1 cellular context compared by ENCODE assay signal in the genomic region with DNA sequence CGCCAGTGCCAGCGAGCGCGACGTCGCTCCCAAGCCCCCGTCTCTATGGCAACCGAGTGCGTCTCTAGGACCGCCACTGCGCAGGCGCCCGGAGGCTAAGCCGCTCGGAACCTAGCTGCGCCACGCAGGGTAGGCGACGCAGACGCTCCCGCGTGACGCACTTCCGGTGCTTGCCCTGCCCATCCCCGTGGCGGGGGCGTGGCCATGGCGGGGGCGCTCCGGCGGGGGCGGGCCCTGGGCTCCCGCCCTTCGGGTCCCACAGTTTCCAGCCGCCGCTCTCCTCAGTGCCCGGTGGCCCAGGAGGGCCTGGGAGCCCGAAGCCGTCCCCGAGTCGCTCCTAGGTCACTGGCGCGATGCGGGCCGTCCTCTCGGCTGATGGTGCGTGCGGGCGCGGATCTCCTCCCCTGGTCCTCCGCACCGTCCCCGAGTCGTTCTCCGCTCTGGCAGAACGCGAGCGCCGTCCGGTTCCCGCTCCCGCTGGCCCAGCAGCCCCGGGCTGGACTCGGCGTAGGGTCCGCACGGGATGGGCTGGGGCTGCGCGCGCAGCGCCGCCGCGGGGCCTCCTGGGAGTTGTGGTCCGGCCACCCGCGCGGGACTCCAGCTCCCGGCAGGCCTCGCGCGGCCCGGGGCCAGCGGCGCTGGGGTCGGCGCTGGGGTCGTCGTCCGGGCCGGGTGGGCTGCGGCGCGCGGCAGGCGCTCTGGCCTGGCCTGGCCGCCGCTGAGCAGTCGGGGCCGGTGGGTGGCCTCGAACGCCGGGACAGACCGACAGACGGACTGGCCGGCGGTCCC.
TF ChIP-seq lines count a peak whose summit lies in the region.

A gene (plus strand): TSS at position 245 of the 789 bp plus-strand sequence. CDS start 7,953 bp downstream, outside the sequence.

TF ChIP-seq in HEK293, 187 proteins besides CTCF, POLR2A, EP300 and RAD21 (continued from another document and continues in another):
- TF ChIP-seq, protein P1, sequence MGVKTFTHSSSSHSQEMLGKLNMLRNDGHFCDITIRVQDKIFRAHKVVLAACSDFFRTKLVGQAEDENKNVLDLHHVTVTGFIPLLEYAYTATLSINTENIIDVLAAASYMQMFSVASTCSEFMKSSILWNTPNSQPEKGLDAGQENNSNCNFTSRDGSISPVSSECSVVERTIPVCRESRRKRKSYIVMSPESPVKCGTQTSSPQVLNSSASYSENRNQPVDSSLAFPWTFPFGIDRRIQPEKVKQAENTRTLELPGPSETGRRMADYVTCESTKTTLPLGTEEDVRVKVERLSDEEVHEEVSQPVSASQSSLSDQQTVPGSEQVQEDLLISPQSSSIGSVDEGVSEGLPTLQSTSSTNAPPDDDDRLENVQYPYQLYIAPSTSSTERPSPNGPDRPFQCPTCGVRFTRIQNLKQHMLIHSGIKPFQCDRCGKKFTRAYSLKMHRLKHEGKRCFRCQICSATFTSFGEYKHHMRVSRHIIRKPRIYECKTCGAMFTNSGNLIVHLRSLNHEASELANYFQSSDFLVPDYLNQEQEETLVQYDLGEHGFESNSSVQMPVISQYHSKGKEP (tag by site-specific recombination; IDR thresholded peaks at IDR 0.05): no peak; the same call in 1 of the 2 replicates
- TF ChIP-seq ZNF223 (tag by site-specific recombination; IDR thresholded peaks at IDR 0.05) (no peak), KLF16 (tag by site-specific recombination; IDR thresholded peaks at IDR 0.05) (peak; percentile 73), ZNF132 (tag by site-specific recombination; IDR thresholded peaks at IDR 0.05; ENCODE audit: borderline replicate concordance) (no peak), ZNF626 (tag by site-specific recombination; IDR thresholded peaks at IDR 0.05) (no peak), ZNF23 (tag by site-specific recombination; IDR thresholded peaks at IDR 0.05; ENCODE audit: borderline replicate concordance) (no peak), MZF1 (tag by site-specific recombination; IDR thresholded peaks at IDR 0.05; ENCODE audit: borderline replicate concordance) (no peak), ZNF776 (tag by site-specific recombination; IDR thresholded peaks at IDR 0.05; ENCODE audit: borderline replicate concordance) (no peak), EGR2 (tag by site-specific recombination; IDR thresholded peaks at IDR 0.05; ENCODE audit: low read depth) (peak; percentile 91), ZNF600 (tag by site-specific recombination; IDR thresholded peaks at IDR 0.05) (peak; percentile 99), ZNF133 (tag by site-specific recombination; IDR thresholded peaks at IDR 0.05) (no peak), OVOL3 (tag by site-specific recombination; IDR thresholded peaks at IDR 0.05) (0 out of 2 replicates have a peak, but pooled peaks have one; percentile 18), ZNF549 (tag by site-specific recombination; IDR thresholded peaks at IDR 0.05) (no peak), ZNF561 (tag by site-specific recombination; IDR thresholded peaks at IDR 0.05; ENCODE audit: borderline replicate concordance) (peak; percentile 49), ZNF24 (tag by site-specific recombination; IDR thresholded peaks at IDR 0.05) (0 out of 2 replicates have a peak, but pooled peaks have one; percentile 41), ZNF785 (tag by site-specific recombination; IDR thresholded peaks at IDR 0.05) (no peak), KLF10 (tag by site-specific recombination; IDR thresholded peaks at IDR 0.05) (peak; percentile 85), WT1 (tag by site-specific recombination; IDR thresholded peaks at IDR 0.05) (no peak; the same call in 1 of the 2 replicates), ZNF629 (tag by site-specific recombination; IDR thresholded peaks at IDR 0.05) (peak; percentile 100), ZNF837 (tag by site-specific recombination; IDR thresholded peaks at IDR 0.05) (0 out of 2 replicates have a peak, but pooled peaks have one; percentile 33), ZNF19 (tag by site-specific recombination; IDR thresholded peaks at IDR 0.05; ENCODE audit: low read depth) (no peak), ZNF530 (tag by site-specific recombination; IDR thresholded peaks at IDR 0.05; ENCODE audit: low read depth) (no peak), ZNF707 (tag by site-specific recombination; IDR thresholded peaks at IDR 0.05) (0 out of 2 replicates have a peak, but pooled peaks have one; percentile 31), ZNF501 (tag by site-specific recombination; IDR thresholded peaks at IDR 0.05) (peak; percentile 92), ZNF830 (tag by site-specific recombination; IDR thresholded peaks at IDR 0.05; ENCODE audit: low read depth) (no peak), ZNF621 (tag by site-specific recombination; IDR thresholded peaks at IDR 0.05) (no peak)
- TF ChIP-seq, protein P2, sequence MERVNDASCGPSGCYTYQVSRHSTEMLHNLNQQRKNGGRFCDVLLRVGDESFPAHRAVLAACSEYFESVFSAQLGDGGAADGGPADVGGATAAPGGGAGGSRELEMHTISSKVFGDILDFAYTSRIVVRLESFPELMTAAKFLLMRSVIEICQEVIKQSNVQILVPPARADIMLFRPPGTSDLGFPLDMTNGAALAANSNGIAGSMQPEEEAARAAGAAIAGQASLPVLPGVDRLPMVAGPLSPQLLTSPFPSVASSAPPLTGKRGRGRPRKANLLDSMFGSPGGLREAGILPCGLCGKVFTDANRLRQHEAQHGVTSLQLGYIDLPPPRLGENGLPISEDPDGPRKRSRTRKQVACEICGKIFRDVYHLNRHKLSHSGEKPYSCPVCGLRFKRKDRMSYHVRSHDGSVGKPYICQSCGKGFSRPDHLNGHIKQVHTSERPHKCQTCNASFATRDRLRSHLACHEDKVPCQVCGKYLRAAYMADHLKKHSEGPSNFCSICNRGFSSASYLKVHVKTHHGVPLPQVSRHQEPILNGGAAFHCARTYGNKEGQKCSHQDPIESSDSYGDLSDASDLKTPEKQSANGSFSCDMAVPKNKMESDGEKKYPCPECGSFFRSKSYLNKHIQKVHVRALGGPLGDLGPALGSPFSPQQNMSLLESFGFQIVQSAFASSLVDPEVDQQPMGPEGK (tag by site-specific recombination; IDR thresholded peaks at IDR 0.05): peak; percentile 99
- TF ChIP-seq, protein P3, sequence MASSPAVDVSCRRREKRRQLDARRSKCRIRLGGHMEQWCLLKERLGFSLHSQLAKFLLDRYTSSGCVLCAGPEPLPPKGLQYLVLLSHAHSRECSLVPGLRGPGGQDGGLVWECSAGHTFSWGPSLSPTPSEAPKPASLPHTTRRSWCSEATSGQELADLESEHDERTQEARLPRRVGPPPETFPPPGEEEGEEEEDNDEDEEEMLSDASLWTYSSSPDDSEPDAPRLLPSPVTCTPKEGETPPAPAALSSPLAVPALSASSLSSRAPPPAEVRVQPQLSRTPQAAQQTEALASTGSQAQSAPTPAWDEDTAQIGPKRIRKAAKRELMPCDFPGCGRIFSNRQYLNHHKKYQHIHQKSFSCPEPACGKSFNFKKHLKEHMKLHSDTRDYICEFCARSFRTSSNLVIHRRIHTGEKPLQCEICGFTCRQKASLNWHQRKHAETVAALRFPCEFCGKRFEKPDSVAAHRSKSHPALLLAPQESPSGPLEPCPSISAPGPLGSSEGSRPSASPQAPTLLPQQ (tag by site-specific recombination; IDR thresholded peaks at IDR 0.05): peak; percentile 96
- TF ChIP-seq, protein P4, sequence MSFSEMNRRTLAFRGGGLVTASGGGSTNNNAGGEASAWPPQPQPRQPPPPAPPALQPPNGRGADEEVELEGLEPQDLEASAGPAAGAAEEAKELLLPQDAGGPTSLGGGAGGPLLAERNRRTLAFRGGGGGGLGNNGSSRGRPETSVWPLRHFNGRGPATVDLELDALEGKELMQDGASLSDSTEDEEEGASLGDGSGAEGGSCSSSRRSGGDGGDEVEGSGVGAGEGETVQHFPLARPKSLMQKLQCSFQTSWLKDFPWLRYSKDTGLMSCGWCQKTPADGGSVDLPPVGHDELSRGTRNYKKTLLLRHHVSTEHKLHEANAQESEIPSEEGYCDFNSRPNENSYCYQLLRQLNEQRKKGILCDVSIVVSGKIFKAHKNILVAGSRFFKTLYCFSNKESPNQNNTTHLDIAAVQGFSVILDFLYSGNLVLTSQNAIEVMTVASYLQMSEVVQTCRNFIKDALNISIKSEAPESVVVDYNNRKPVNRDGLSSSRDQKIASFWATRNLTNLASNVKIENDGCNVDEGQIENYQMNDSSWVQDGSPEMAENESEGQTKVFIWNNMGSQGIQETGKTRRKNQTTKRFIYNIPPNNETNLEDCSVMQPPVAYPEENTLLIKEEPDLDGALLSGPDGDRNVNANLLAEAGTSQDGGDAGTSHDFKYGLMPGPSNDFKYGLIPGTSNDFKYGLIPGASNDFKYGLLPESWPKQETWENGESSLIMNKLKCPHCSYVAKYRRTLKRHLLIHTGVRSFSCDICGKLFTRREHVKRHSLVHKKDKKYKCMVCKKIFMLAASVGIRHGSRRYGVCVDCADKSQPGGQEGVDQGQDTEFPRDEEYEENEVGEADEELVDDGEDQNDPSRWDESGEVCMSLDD (tag by site-specific recombination; IDR thresholded peaks at IDR 0.05): 0 out of 2 replicates have a peak, but pooled peaks have one; percentile 57
- TF ChIP-seq, protein P5, sequence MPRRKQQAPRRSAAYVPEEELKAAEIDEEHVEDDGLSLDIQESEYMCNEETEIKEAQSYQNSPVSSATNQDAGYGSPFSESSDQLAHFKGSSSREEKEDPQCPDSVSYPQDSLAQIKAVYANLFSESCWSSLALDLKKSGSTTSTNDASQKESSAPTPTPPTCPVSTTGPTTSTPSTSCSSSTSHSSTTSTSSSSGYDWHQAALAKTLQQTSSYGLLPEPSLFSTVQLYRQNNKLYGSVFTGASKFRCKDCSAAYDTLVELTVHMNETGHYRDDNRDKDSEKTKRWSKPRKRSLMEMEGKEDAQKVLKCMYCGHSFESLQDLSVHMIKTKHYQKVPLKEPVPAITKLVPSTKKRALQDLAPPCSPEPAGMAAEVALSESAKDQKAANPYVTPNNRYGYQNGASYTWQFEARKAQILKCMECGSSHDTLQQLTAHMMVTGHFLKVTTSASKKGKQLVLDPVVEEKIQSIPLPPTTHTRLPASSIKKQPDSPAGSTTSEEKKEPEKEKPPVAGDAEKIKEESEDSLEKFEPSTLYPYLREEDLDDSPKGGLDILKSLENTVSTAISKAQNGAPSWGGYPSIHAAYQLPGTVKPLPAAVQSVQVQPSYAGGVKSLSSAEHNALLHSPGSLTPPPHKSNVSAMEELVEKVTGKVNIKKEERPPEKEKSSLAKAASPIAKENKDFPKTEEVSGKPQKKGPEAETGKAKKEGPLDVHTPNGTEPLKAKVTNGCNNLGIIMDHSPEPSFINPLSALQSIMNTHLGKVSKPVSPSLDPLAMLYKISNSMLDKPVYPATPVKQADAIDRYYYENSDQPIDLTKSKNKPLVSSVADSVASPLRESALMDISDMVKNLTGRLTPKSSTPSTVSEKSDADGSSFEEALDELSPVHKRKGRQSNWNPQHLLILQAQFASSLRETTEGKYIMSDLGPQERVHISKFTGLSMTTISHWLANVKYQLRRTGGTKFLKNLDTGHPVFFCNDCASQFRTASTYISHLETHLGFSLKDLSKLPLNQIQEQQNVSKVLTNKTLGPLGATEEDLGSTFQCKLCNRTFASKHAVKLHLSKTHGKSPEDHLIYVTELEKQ (tag by site-specific recombination; IDR thresholded peaks at IDR 0.05; ENCODE audit: borderline replicate concordance): no peak; the same call in 1 of the 2 replicates
- TF ChIP-seq, protein P6, sequence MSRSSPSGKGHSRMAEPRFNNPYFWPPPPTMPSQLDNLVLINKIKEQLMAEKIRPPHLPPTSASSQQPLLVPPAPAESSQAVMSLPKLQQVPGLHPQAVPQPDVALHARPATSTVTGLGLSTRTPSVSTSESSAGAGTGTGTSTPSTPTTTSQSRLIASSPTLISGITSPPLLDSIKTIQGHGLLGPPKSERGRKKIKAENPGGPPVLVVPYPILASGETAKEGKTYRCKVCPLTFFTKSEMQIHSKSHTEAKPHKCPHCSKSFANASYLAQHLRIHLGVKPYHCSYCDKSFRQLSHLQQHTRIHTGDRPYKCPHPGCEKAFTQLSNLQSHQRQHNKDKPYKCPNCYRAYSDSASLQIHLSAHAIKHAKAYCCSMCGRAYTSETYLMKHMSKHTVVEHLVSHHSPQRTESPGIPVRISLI (tag by site-specific recombination; IDR thresholded peaks at IDR 0.05): no peak
- TF ChIP-seq, protein P7, sequence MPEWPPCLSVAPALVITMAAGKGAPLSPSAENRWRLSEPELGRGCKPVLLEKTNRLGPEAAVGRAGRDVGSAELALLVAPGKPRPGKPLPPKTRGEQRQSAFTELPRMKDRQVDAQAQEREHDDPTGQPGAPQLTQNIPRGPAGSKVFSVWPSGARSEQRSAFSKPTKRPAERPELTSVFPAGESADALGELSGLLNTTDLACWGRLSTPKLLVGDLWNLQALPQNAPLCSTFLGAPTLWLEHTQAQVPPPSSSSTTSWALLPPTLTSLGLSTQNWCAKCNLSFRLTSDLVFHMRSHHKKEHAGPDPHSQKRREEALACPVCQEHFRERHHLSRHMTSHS (tag by site-specific recombination; IDR thresholded peaks at IDR 0.05): no peak
- TF ChIP-seq, protein P8, sequence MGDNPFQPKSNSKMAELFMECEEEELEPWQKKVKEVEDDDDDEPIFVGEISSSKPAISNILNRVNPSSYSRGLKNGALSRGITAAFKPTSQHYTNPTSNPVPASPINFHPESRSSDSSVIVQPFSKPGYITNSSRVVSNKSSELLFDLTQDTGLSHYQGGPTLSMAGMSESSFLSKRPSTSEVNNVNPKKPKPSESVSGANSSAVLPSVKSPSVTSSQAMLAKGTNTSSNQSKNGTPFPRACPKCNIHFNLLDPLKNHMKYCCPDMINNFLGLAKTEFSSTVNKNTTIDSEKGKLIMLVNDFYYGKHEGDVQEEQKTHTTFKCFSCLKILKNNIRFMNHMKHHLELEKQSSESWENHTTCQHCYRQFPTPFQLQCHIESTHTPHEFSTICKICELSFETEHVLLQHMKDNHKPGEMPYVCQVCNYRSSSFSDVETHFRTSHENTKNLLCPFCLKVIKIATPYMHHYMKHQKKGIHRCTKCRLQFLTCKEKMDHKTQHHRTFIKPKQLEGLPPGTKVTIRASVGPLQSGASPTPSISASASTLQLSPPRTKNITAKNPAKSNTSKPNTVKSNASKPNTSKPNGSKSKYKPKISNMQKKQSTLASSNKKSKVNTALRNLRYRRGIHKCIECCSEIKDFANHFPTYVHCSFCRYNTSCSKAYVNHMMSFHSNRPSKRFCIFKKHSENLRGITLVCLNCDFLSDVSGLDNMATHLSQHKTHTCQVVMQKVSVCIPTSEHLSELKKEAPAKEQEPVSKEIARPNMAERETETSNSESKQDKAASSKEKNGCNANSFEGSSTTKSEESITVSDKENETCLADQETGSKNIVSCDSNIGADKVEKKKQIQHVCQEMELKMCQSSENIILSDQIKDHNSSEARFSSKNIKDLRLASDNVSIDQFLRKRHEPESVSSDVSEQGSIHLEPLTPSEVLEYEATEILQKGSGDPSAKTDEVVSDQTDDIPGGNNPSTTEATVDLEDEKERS (tag by site-specific recombination; IDR thresholded peaks at IDR 0.05): no peak
- TF ChIP-seq, protein P9, sequence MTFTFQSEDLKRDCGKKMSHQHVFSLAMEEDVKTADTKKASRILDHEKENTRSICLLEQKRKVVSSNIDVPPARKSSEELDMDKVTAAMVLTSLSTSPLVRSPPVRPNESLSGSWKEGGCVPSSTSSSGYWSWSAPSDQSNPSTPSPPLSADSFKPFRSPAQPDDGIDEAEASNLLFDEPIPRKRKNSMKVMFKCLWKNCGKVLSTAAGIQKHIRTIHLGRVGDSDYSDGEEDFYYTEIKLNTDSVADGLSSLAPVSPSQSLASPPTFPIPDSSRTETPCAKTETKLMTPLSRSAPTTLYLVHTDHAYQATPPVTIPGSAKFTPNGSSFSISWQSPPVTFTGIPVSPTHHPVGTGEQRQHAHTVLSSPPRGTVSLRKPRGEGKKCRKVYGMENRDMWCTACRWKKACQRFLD (tag by site-specific recombination; IDR thresholded peaks at IDR 0.05): no peak
